13 cellular contexts compared by ENCODE assay signal in genomic region chr2:203461736-203462135, GRCh38.
"Had no signal": no experiment of that assay in that cellular context is flagged by ENCODE, and none has a peak within 500 bp of the region (broad histone marks: within the 10 kb centered on the region; RNA-seq: fewer than 3 reads in every experiment).

No MANE protein-coding gene starts in this region.

- H3K27ac ChIP-seq: body of pancreas, hepatocyte, skin epidermis, stomach, thoracic aorta had no signal

- H3K4me2 ChIP-seq: hepatocyte had no signal

- DNase-seq: activated CD4-positive, alpha-beta T cell treated with anti-CD3 and anti-CD28 coated beads, Interleukin-2, amount 10 ng/mL, durations not matched to agents 7 days and 5 days; activated CD4-positive, CD25-positive, alpha-beta regulatory T cell; activated CD8-positive, alpha-beta memory T cell treated with anti-CD3 and anti-CD28 coated beads for 24 hours; activated naive CD4-positive, alpha-beta T cell treated with anti-CD3 and anti-CD28 coated beads, Interleukin-2, amount 50 U/mL, for 16 hours; amniotic stem cell; body of pancreas; kidney glomerular epithelial cell; posterior cingulate gyrus; stomach; T-helper 2 cell had no signal

- H3K9me3 ChIP-seq: body of pancreas, stomach, thoracic aorta had no signal

- ATAC-seq: body of pancreas had no signal

- H3K27me3 ChIP-seq: body of pancreas, hepatocyte, stomach had no signal

- H3K79me2 ChIP-seq: hepatocyte had no signal

- H2AFZ ChIP-seq: hepatocyte had no signal

- H3K4me1 ChIP-seq: body of pancreas, stomach had no signal

- H3K4me3 ChIP-seq: body of pancreas, hepatocyte, skin epidermis, stomach, thoracic aorta had no signal
